11 cellular contexts compared by ENCODE assay signal in the genomic region with DNA sequence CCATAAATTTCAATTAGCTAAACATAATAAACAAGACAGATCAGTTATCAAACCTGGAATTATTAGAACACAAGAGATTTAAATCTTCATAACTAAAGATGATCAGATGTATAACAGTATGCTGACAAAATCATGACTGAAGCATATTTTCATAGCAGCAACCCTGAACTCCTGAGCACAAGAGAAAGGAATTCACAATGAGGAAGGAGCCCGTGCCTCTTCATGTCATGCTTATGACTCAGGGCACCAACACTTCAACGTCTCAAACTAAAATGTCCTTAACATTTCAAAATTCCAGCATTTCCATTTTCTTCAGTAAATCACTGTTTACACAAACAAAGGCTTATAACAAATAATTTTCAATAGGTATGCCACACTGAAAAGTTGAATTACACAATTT. TPM values are rescaled to one million over a fixed set of nuclear protein-coding genes. Genes with fewer than 3 reads are reported as not detected.
DNase-seq lines count a peak whose midpoint lies in the region; ATAC-seq and TF ChIP-seq lines count a peak whose summit lies in the region.
"Had no signal": no experiment of that assay in that cellular context is flagged by ENCODE, and none has a peak within 500 bp of the region (broad histone marks: within the 10 kb centered on the region; RNA-seq: fewer than 3 reads in every experiment).

No MANE protein-coding gene starts in this region.

- H3K9me3 ChIP-seq in osteoblast (ENCODE audit: low read depth, low read length): no peaks in the 10 kb centered on the region
- H3K9me3 ChIP-seq: transverse colon had no signal

- no peaks in the 10 kb centered on the region for H3K27me3 ChIP-seq in osteoblast (ENCODE audit: insufficient read depth, low read length)
- H3K27me3 ChIP-seq: transverse colon had no signal

- TF ChIP-seq CTCF in NB4 (IDR thresholded peaks at IDR 0.05; ENCODE audit: low read depth, low read length) (no peak), epithelial cell of esophagus (IDR thresholded peaks at IDR 0.05; ENCODE audit: insufficient read depth, low read depth, low read length, missing control alignments) (no peak), osteoblast (IDR thresholded peaks at IDR 0.05; ENCODE audit: extremely low read depth, low read depth, low read length) (no peak)

- H3K36me3 ChIP-seq in osteoblast (ENCODE audit: insufficient read depth, low read length): no peaks in the 10 kb centered on the region
- H3K36me3 ChIP-seq: transverse colon had no signal

- H3K79me2 ChIP-seq in osteoblast (ENCODE audit: insufficient read depth, low read length): peaks cover 91% of the 10 kb centered on the region

- no peak overlapping the region for H3K4me3 ChIP-seq in NB4 (ENCODE audit: low read depth, low read length)
- no peak overlapping the region for H3K4me3 ChIP-seq in epithelial cell of esophagus (ENCODE audit: low read length)
- no peak overlapping the region for H3K4me3 ChIP-seq in osteoblast (ENCODE audit: insufficient read depth, low read length)
- H3K4me3 ChIP-seq: transverse colon had no signal

- H4K20me1 ChIP-seq in osteoblast (ENCODE audit: insufficient read depth, low read length): peaks cover 4% of the 10 kb centered on the region

- DNase-seq in EH (ENCODE audit: low read depth): peak; percentile 87
- peak; percentile 54 for DNase-seq in NB4 (ENCODE audit: low read depth)
- peak; percentile 84 for DNase-seq in epithelial cell of esophagus (ENCODE audit: low read depth)
- DNase-seq in osteoblast (ENCODE audit: insufficient read length, low spot score, missing footprints): peak; percentile 88
- DNase-seq in hypothalamus (lab: John Stamatoyannopoulos, UW): no peak
- no peak for DNase-seq in NCI-H187 treated with DMSO at 0.1 percent for 48 hours (lab: John Stamatoyannopoulos, UW)
- DNase-seq: activated T-cell treated with anti-CD3 and anti-CD28 coated beads, Interleukin-2, amount 50 U/mL, for 1 hour; stimulated activated CD4-positive, alpha-beta T cell treated with anti-CD3 and anti-CD28 coated beads, Interleukin-2, amount 100 ng/mL, for 48 hours; transverse colon had no signal

- peak overlapping the region; percentile 69 for H3K4me2 ChIP-seq in osteoblast (ENCODE audit: insufficient read depth, low read length)

- ATAC-seq in HG03469 (IDR thresholded peaks at IDR 0.05; ENCODE audit: unreplicated experiment): no peak
- ATAC-seq in HG03280 (IDR thresholded peaks at IDR 0.05; ENCODE audit: unreplicated experiment): no peak

- peak overlapping the region; percentile 75 for H3K27ac ChIP-seq in osteoblast (ENCODE audit: low read depth, low read length)
- H3K27ac ChIP-seq: transverse colon had no signal

- H3K4me1 ChIP-seq in osteoblast (ENCODE audit: insufficient read depth, low read length): peaks cover 27% of the 10 kb centered on the region

- H2AFZ ChIP-seq in osteoblast (ENCODE audit: low read length): no peak overlapping the region

- TF ChIP-seq POLR2A in NB4 (IDR thresholded peaks at IDR 0.05; ENCODE audit: extremely low read depth, insufficient read length): no peak

RNA-seq across cellular contexts. Expression of a gene that starts 6.7 kb away (rescaled TPM):
- total RNA-seq in osteoblast: 77.4 and 85.7 TPM in 2 replicates

Comparison
In these comparisons a context has a peak if more than half of its experiments do, and no peak if none do; other contexts are left out.
1. DNase-seq: peak in EH (single experiment), NB4 (single experiment), epithelial cell of esophagus (single experiment) and osteoblast (single experiment); none in hypothalamus (0 of 51) and NCI-H187 treated with DMSO at 0.1 percent for 48 hours (single experiment).